Comparison of ENCODE assay signal across 7 cellular contexts in the genomic region with DNA sequence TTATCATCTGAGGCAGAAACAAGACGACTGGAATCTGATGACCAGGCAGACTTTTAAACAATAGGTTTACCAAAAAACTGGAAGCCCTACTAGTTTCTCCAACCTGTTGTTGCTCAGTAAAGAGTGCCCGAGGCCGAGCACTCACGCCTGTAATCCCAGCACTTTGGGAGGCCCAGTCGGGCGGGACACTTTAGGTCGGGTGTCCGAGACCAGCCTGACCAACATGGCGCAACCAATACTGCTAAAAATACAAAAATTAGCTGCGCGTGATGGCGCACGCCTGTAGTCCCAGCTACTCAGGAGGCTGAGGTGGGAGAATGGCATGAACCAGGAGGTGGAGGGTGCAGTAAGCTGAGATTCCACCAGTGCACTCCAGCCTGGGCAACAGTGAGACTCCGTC. TPM values are rescaled to one million over a fixed set of nuclear protein-coding genes. Genes with fewer than 3 reads are reported as not detected.
DNase-seq lines count a peak whose midpoint lies in the region; ATAC-seq and TF ChIP-seq lines count a peak whose summit lies in the region.

No MANE protein-coding gene starts in this region.

- H3K27me3 ChIP-seq in HL-60 (ENCODE audit: insufficient read depth, poor library complexity, severe bottlenecking) (no peaks in the 10 kb centered on the region), stomach (no peaks in the 10 kb centered on the region)

- intact Hi-C loops in activated T-helper 1 cell treated with anti-CD3 and anti-CD28 coated beads, Interleukin-12 subunit alpha, Interleukin-12 subunit beta, Interleukin-2, Interleukin-4 antibody, amounts not matched to agents 30 ng/mL and 10 ng/mL and 1 ng/mL, durations not matched to agents 14 hours and 24 hours and 36 hours (cut with micrococcal nuclease): loop anchor here (1.0 to 10.0 kb wide), 12 partner anchors 33 to 871 kb away; a partner anchor contains a TSS
- intact Hi-C loops in stomach (cut with DNase I; ENCODE audit: low total_unique reads): no loop called here

- no peak for DNase-seq in HL-60 (ENCODE audit: low read depth in 1 of 2, low spot score in 1 of 2)
- DNase-seq in activated T-helper 1 cell treated with anti-CD3 and anti-CD28 coated beads, Interleukin-12 subunit alpha, Interleukin-12 subunit beta, Interleukin-2, Interleukin-4 antibody, amounts not matched to agents 30 ng/mL and 10 ng/mL and 1 ng/mL, durations not matched to agents 14 hours and 24 hours and 36 hours (ENCODE audit: low spot score): no peak
- DNase-seq in stomach: no peak

- peaks cover 45% of the 10 kb centered on the region for H3K4me1 Mint-ChIP-seq in activated T-helper 1 cell treated with anti-CD3 and anti-CD28 coated beads, Interleukin-12 subunit alpha, Interleukin-12 subunit beta, Interleukin-2, Interleukin-4 antibody, amounts not matched to agents 30 ng/mL and 10 ng/mL and 1 ng/mL, durations not matched to agents 14 hours and 24 hours and 36 hours (ENCODE audit: low read depth)

- TF ChIP-seq CTCF in HL-60 (IDR thresholded peaks at IDR 0.05; ENCODE audit: insufficient read depth, low read length): no peak
- no peak for TF ChIP-seq CTCF in stomach (IDR thresholded peaks at IDR 0.05)

- H3K9me3 ChIP-seq in iPS-18c (ENCODE audit: control insufficient read depth, insufficient read depth, low read length): no peaks in the 10 kb centered on the region
- no peaks in the 10 kb centered on the region for H3K9me3 ChIP-seq in stomach

- peak overlapping the region; percentile 98 for H3K4me3 Mint-ChIP-seq in activated T-helper 1 cell treated with anti-CD3 and anti-CD28 coated beads, Interleukin-12 subunit alpha, Interleukin-12 subunit beta, Interleukin-2, Interleukin-4 antibody, amounts not matched to agents 30 ng/mL and 10 ng/mL and 1 ng/mL, durations not matched to agents 14 hours and 24 hours and 36 hours

- no peaks in the 10 kb centered on the region for H3K9me3 Mint-ChIP-seq in activated T-helper 1 cell treated with anti-CD3 and anti-CD28 coated beads, Interleukin-12 subunit alpha, Interleukin-12 subunit beta, Interleukin-2, Interleukin-4 antibody, amounts not matched to agents 30 ng/mL and 10 ng/mL and 1 ng/mL, durations not matched to agents 14 hours and 24 hours and 36 hours

- H3K27ac ChIP-seq in HL-60 (replicated peaks): peak overlapping the region; percentile 86
- peak overlapping the region in 4 of 5 donors; percentile 88 to 91 (median 90) for H3K27ac ChIP-seq in stomach

- ATAC-seq in HG02884 (IDR thresholded peaks at IDR 0.05; ENCODE audit: unreplicated experiment) (no peak), GM18519 (IDR thresholded peaks at IDR 0.05; ENCODE audit: low FRiP score, unreplicated experiment) (no peak), GM18511 (IDR thresholded peaks at IDR 0.05; ENCODE audit: unreplicated experiment) (no peak)

- no peaks in the 10 kb centered on the region for H3K27me3 Mint-ChIP-seq in activated T-helper 1 cell treated with anti-CD3 and anti-CD28 coated beads, Interleukin-12 subunit alpha, Interleukin-12 subunit beta, Interleukin-2, Interleukin-4 antibody, amounts not matched to agents 30 ng/mL and 10 ng/mL and 1 ng/mL, durations not matched to agents 14 hours and 24 hours and 36 hours (ENCODE audit: insufficient read depth)

- no peak for TF ChIP-seq EP300 in stomach (IDR thresholded peaks at IDR 0.05)

- WGBS in stomach, 5 donors: 33 to 48% (median 40%) methylated on average over 11 to 14 of the region's 14 CpGs

- H3K4me3 ChIP-seq in HL-60 (replicated peaks; ENCODE audit: insufficient read depth, low read length) (peak overlapping the region; percentile 55), iPS-18c (ENCODE audit: insufficient read depth, low read depth, low read length) (peak overlapping the region; percentile 80), stomach (peak overlapping the region; percentile 57 to 81 (median 62))

- H3K27ac Mint-ChIP-seq in activated T-helper 1 cell treated with anti-CD3 and anti-CD28 coated beads, Interleukin-12 subunit alpha, Interleukin-12 subunit beta, Interleukin-2, Interleukin-4 antibody, amounts not matched to agents 30 ng/mL and 10 ng/mL and 1 ng/mL, durations not matched to agents 14 hours and 24 hours and 36 hours: peak overlapping the region; percentile 99

- peaks cover 26% of the 10 kb centered on the region for H3K36me3 Mint-ChIP-seq in activated T-helper 1 cell treated with anti-CD3 and anti-CD28 coated beads, Interleukin-12 subunit alpha, Interleukin-12 subunit beta, Interleukin-2, Interleukin-4 antibody, amounts not matched to agents 30 ng/mL and 10 ng/mL and 1 ng/mL, durations not matched to agents 14 hours and 24 hours and 36 hours (ENCODE audit: low read depth)

- TF ChIP-seq POLR2A in stomach (IDR thresholded peaks at IDR 0.05): no peak

- H3K36me3 ChIP-seq in stomach: peaks cover 0 to 17% (median 12%) of the 10 kb centered on the region in 4 donors

- peaks cover 17 to 49% (median 36%) of the 10 kb centered on the region in 4 donors for H3K4me1 ChIP-seq in stomach

RNA-seq across cellular contexts. Expression of a gene that starts 1.1 kb away (rescaled TPM):
- 4.3 and 5.6 TPM in 2 replicates for total RNA-seq in activated T-helper 1 cell treated with anti-CD3 and anti-CD28 coated beads, Interleukin-12 subunit alpha, Interleukin-12 subunit beta, Interleukin-2, Interleukin-4 antibody, amounts not matched to agents 30 ng/mL and 10 ng/mL and 1 ng/mL, durations not matched to agents 14 hours and 24 hours and 36 hours
- total RNA-seq in stomach: 1 to 10 TPM in 2 of 5 donors, under 1 TPM in 2, not detected in 1; under 0.01 to 4.6 (median 1.0) TPM
- 1 to 10 TPM; 1.7 to 4.0 (median 1.9) TPM for polyA plus RNA-seq in stomach

RNA-seq across cellular contexts. Expression of a gene that starts 33.0 kb away (rescaled TPM):
- total RNA-seq in activated T-helper 1 cell treated with anti-CD3 and anti-CD28 coated beads, Interleukin-12 subunit alpha, Interleukin-12 subunit beta, Interleukin-2, Interleukin-4 antibody, amounts not matched to agents 30 ng/mL and 10 ng/mL and 1 ng/mL, durations not matched to agents 14 hours and 24 hours and 36 hours: 63.7 and 70.0 TPM in 2 replicates
- 100 to 1,000 TPM in 1 of 5 donors, 10 to 100 TPM in 4; 21.0 to 137 (median 25.8) TPM for total RNA-seq in stomach
- polyA plus RNA-seq in stomach: 100 to 1,000 TPM in 1 of 3 donors, 10 to 100 TPM in 2; 69.0 to 102 (median 69.5) TPM

RNA-seq across cellular contexts. Expression of a gene that starts 33.9 kb away (rescaled TPM):
- 106 and 111 TPM in 2 replicates for total RNA-seq in activated T-helper 1 cell treated with anti-CD3 and anti-CD28 coated beads, Interleukin-12 subunit alpha, Interleukin-12 subunit beta, Interleukin-2, Interleukin-4 antibody, amounts not matched to agents 30 ng/mL and 10 ng/mL and 1 ng/mL, durations not matched to agents 14 hours and 24 hours and 36 hours
- total RNA-seq in stomach: 10 to 100 TPM in 3 of 5 donors, 1 to 10 TPM in 2; 3.5 to 44.3 (median 30.4) TPM
- 10 to 100 TPM; 30.5 to 35.6 (median 35.5) TPM for polyA plus RNA-seq in stomach
